In genomic region chr3:195634426-195635261, GRCh38 we compare ENCODE assay signal across 8 cellular contexts. TPM values are rescaled to one million over a fixed set of nuclear protein-coding genes. Genes with fewer than 3 reads are reported as not detected.
A peak's percentile ranks its signal among the peaks of the same experiment; 100 is the strongest.
DNase-seq lines count a peak whose midpoint lies in the region; ATAC-seq and TF ChIP-seq lines count a peak whose summit lies in the region.
"Not testable (repeated sequence)": the region's sequence is repeated elsewhere in the genome, so short reads cannot be mapped to it uniquely, and the experiment has no call there.

No MANE protein-coding gene starts in this region.

- TF ChIP-seq POLR2A in Peyer's patch (IDR thresholded peaks at IDR 0.05): not testable (repeated sequence)

- H3K27ac ChIP-seq in Peyer's patch: peak overlapping the region; percentile 46 to 81 (median 66)

- not testable (repeated sequence) for H3K36me3 Mint-ChIP-seq in naive thymus-derived CD8-positive, alpha-beta T cell
- peaks cover 35% of the 10 kb centered on the region for H3K36me3 Mint-ChIP-seq in stimulated activated effector memory CD8-positive, alpha-beta T cell treated with anti-CD3 and anti-CD28 coated beads, Interleukin-12 subunit alpha, Interleukin-12 subunit beta, amount 100 ng/mL, for 72 hours

- H3K27ac Mint-ChIP-seq in naive thymus-derived CD8-positive, alpha-beta T cell: peak overlapping the region in 1 of 10 donors; percentile 59
- H3K27ac Mint-ChIP-seq in stimulated activated effector memory CD8-positive, alpha-beta T cell treated with anti-CD3 and anti-CD28 coated beads, Interleukin-12 subunit alpha, Interleukin-12 subunit beta, amount 100 ng/mL, for 72 hours: not testable (repeated sequence)

- not testable (repeated sequence) for H3K27me3 Mint-ChIP-seq in naive thymus-derived CD8-positive, alpha-beta T cell

- not testable (repeated sequence) for H3K27me3 ChIP-seq in GM06990 (replicated peaks; ENCODE audit: control insufficient read depth, insufficient read depth, low read length); Peyer's patch

- POLR2A ChIA-PET in naive thymus-derived CD8-positive, alpha-beta T cell (lab: Charles Lee): not testable (repeated sequence)

- not testable (repeated sequence) for DNase-seq in GM06990 (ENCODE audit: extremely low read depth, insufficient read length); fibroblast of villous mesenchyme (ENCODE audit: low read depth)
- DNase-seq in Peyer's patch: peak in 1 of 3 donors; percentile 69
- peak; percentile 86 for DNase-seq in activated effector memory CD4-positive, alpha-beta T cell treated with anti-CD3 and anti-CD28 coated beads, Interleukin-2, amount 50 U/mL, for 16 hours
- peak in 6 of 10 donors; percentile 32 to 65 (median 48) for DNase-seq in naive thymus-derived CD8-positive, alpha-beta T cell
- DNase-seq in stimulated activated effector memory CD8-positive, alpha-beta T cell treated with anti-CD3 and anti-CD28 coated beads, Interleukin-12 subunit alpha, Interleukin-12 subunit beta, amount 100 ng/mL, for 72 hours (ENCODE audit: low spot score in 2 of 2): peak in 1 of 2 donors; percentile 91

- peak overlapping the region in 7 of 10 donors; percentile 42 to 67 (median 47) for H3K4me3 Mint-ChIP-seq in naive thymus-derived CD8-positive, alpha-beta T cell
- H3K4me3 Mint-ChIP-seq in stimulated activated effector memory CD8-positive, alpha-beta T cell treated with anti-CD3 and anti-CD28 coated beads, Interleukin-12 subunit alpha, Interleukin-12 subunit beta, amount 100 ng/mL, for 72 hours: peak overlapping the region; percentile 17

- peaks cover 0 to 14% (median 5%) of the 10 kb centered on the region in 4 donors for H3K4me1 Mint-ChIP-seq in naive thymus-derived CD8-positive, alpha-beta T cell
- H3K4me1 Mint-ChIP-seq in stimulated activated effector memory CD8-positive, alpha-beta T cell treated with anti-CD3 and anti-CD28 coated beads, Interleukin-12 subunit alpha, Interleukin-12 subunit beta, amount 100 ng/mL, for 72 hours: peaks cover 38% of the 10 kb centered on the region

- peak overlapping the region; percentile 47 for H3K4me3 ChIP-seq in GM06990 (replicated peaks; ENCODE audit: low read depth, low read length)
- peak overlapping the region; percentile 29 to 55 (median 52) for H3K4me3 ChIP-seq in Peyer's patch
- peak overlapping the region; percentile 55 for H3K4me3 ChIP-seq in fibroblast of villous mesenchyme (ENCODE audit: low read depth, low read length)

- H3K9me3 ChIP-seq in Peyer's patch: not testable (repeated sequence)

- TF ChIP-seq CTCF in GM06990 (IDR thresholded peaks at IDR 0.05; ENCODE audit: insufficient read depth, low read length, poor library complexity, severe bottlenecking); Peyer's patch (IDR thresholded peaks at IDR 0.05); fibroblast of villous mesenchyme (IDR thresholded peaks at IDR 0.05; ENCODE audit: insufficient read depth, low read depth, low read length): not testable (repeated sequence)

- not testable (repeated sequence) for H3K4me1 ChIP-seq in Peyer's patch

- H3K36me3 ChIP-seq in GM06990 (ENCODE audit: control insufficient read depth, insufficient read depth, low read length); Peyer's patch: not testable (repeated sequence)

- ATAC-seq in GM21515 (IDR thresholded peaks at IDR 0.05; ENCODE audit: unreplicated experiment): peak; percentile 86
- ATAC-seq in HG03097 (IDR thresholded peaks at IDR 0.05; ENCODE audit: low FRiP score, unreplicated experiment): peak; percentile 96
- ATAC-seq in naive thymus-derived CD8-positive, alpha-beta T cell: peak; percentile 93
- peak; percentile 88 for ATAC-seq in stimulated activated effector memory CD8-positive, alpha-beta T cell treated with anti-CD3 and anti-CD28 coated beads, Interleukin-12 subunit alpha, Interleukin-12 subunit beta, amount 100 ng/mL, for 72 hours

- H3K9me3 Mint-ChIP-seq in naive thymus-derived CD8-positive, alpha-beta T cell; stimulated activated effector memory CD8-positive, alpha-beta T cell treated with anti-CD3 and anti-CD28 coated beads, Interleukin-12 subunit alpha, Interleukin-12 subunit beta, amount 100 ng/mL, for 72 hours: not testable (repeated sequence)

RNA-seq across cellular contexts. Expression of gene APOD, which starts 50.9 kb away (rescaled TPM):
- total RNA-seq in Peyer's patch (10 to 100 TPM; 22.3 to 68.2 (median 35.6) TPM), fibroblast of villous mesenchyme (1.3 and 3.5 TPM in 2 replicates)
- total RNA-seq in naive thymus-derived CD8-positive, alpha-beta T cell: not detected
- polyA plus RNA-seq in naive thymus-derived CD8-positive, alpha-beta T cell: not detected
